Comparison of ENCODE assay signal across 1 cellular context in the genomic region with DNA sequence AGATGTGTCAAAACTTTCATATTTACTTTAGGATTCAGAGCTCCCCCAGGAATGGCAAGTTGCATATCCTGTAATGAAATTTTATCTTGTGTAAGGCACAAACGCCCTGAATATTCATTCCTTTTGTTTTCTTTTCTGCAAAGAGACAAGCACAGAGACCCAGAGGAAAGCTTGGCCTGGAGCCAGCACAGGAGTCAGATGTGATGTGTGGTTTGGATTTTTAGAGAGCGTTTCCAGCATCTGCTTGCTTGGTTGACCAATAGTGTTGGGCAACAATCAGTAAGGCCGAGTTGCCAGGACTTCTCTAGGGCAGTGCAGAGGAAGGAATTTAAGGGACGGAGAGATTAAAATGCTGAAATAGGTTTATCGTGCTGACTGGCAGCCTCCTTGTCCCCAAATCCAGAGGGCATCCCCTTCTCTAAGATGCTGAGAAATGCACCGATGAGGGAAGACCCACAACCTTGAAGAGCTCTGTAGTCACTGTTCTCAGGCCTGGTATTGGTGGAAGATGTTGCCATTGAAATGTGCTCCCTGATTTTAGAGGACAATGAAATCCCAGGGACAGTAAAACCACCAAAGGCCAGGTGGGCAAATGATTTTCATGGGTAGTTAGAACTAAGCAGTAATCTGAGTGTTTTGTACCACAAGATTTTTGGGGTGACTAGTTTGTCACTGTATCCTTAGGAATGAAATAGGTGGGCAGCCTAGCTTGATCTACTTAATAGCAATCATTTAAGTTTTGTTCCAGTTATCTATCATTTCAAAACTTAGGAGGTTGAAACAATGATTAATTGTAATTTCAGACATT.
TF ChIP-seq lines count a peak whose summit lies in the region.

No MANE protein-coding gene starts in this region.

TF ChIP-seq in HepG2, 621 proteins besides CTCF, POLR2A, EP300 and RAD21 (continued from another document):
- TF ChIP-seq, protein P1, sequence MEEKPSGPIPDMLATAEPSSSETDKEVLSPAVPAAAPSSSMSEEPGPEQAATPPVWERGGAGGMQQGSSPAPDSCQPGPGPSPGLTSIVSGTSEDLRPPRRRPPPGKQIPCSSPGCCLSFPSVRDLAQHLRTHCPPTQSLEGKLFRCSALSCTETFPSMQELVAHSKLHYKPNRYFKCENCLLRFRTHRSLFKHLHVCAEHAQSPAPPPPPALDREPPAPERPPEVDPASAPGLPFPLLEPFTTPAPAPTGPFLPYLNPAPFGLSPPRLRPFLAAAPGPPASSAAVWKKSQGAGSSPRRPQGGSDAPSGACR (CRISPR knock-in tag; IDR thresholded peaks at IDR 0.05): no peak
